1 cellular context compared by ENCODE assay signal in the genomic region with DNA sequence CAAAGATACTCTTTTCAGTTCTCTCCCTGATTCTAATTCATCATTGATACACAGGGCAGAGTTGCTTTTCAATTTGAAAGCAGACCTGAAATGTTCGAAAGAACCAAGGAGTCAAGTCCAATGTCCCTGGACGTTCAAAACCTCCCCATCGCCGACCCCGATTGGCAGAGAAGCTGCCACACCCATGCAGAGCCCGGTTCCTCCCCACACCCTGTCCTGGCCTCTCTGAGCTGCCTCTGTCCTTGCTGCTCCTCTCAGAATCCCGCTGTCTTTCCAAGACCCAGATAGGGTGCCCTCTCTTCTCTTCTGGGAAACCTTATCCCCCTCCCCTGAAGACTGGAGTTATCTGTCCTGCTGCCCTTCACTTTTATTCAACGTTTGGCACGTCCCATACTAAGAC.
TF ChIP-seq lines count a peak whose summit lies in the region.

No MANE protein-coding gene starts in this region.

TF ChIP-seq in SK-N-SH treated with all-trans-retinoic acid at 6 μM for 48 hours, 23 proteins besides CTCF, POLR2A, EP300 and RAD21 (continued from another document):
- TF ChIP-seq, protein P1, sequence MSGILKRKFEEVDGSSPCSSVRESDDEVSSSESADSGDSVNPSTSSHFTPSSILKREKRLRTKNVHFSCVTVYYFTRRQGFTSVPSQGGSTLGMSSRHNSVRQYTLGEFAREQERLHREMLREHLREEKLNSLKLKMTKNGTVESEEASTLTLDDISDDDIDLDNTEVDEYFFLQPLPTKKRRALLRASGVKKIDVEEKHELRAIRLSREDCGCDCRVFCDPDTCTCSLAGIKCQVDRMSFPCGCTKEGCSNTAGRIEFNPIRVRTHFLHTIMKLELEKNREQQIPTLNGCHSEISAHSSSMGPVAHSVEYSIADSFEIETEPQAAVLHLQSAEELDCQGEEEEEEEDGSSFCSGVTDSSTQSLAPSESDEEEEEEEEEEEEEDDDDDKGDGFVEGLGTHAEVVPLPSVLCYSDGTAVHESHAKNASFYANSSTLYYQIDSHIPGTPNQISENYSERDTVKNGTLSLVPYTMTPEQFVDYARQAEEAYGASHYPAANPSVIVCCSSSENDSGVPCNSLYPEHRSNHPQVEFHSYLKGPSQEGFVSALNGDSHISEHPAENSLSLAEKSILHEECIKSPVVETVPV (CRISPR knock-in tag; IDR thresholded peaks at IDR 0.05), result no peak
- TF ChIP-seq, protein P2, sequence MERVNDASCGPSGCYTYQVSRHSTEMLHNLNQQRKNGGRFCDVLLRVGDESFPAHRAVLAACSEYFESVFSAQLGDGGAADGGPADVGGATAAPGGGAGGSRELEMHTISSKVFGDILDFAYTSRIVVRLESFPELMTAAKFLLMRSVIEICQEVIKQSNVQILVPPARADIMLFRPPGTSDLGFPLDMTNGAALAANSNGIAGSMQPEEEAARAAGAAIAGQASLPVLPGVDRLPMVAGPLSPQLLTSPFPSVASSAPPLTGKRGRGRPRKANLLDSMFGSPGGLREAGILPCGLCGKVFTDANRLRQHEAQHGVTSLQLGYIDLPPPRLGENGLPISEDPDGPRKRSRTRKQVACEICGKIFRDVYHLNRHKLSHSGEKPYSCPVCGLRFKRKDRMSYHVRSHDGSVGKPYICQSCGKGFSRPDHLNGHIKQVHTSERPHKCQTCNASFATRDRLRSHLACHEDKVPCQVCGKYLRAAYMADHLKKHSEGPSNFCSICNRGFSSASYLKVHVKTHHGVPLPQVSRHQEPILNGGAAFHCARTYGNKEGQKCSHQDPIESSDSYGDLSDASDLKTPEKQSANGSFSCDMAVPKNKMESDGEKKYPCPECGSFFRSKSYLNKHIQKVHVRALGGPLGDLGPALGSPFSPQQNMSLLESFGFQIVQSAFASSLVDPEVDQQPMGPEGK (CRISPR knock-in tag; IDR thresholded peaks at IDR 0.05; ENCODE audit: borderline replicate concordance), result no peak
- no peak for TF ChIP-seq ZNF8 (CRISPR knock-in tag; IDR thresholded peaks at IDR 0.05)
- no peak for TF ChIP-seq ISL1 (CRISPR knock-in tag; IDR thresholded peaks at IDR 0.05)
- TF ChIP-seq, protein P3, sequence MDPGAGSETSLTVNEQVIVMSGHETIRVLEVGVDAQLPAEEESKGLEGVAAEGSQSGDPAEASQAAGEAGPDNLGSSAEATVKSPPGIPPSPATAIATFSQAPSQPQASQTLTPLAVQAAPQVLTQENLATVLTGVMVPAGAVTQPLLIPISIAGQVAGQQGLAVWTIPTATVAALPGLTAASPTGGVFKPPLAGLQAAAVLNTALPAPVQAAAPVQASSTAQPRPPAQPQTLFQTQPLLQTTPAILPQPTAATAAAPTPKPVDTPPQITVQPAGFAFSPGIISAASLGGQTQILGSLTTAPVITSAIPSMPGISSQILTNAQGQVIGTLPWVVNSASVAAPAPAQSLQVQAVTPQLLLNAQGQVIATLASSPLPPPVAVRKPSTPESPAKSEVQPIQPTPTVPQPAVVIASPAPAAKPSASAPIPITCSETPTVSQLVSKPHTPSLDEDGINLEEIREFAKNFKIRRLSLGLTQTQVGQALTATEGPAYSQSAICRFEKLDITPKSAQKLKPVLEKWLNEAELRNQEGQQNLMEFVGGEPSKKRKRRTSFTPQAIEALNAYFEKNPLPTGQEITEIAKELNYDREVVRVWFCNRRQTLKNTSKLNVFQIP (CRISPR knock-in tag; IDR thresholded peaks at IDR 0.05; ENCODE audit: borderline replicate concordance, low read depth), result no peak
- no peak for TF ChIP-seq CSDC2 (CRISPR knock-in tag; IDR thresholded peaks at IDR 0.05)
- no peak for TF ChIP-seq ESRRG (CRISPR knock-in tag; IDR thresholded peaks at IDR 0.05)
- TF ChIP-seq GLIS3 (CRISPR knock-in tag; IDR thresholded peaks at IDR 0.05), result no peak
- TF ChIP-seq SNAI2 (CRISPR knock-in tag; IDR thresholded peaks at IDR 0.05), result no peak
- no peak for TF ChIP-seq ZFP30 (CRISPR knock-in tag; IDR thresholded peaks at IDR 0.05)
- no peak for TF ChIP-seq ZC3H10 (CRISPR knock-in tag; IDR thresholded peaks at IDR 0.05)
- no peak for TF ChIP-seq BACH2 (CRISPR knock-in tag; IDR thresholded peaks at IDR 0.05; ENCODE audit: borderline replicate concordance)
- no peak for TF ChIP-seq ZFP3 (CRISPR knock-in tag; IDR thresholded peaks at IDR 0.05)
- no peak for TF ChIP-seq ZNF565 (CRISPR knock-in tag; conservative IDR thresholded peaks at IDR 0.05; ENCODE audit: low read depth)
- TF ChIP-seq ARNTL (CRISPR knock-in tag; IDR thresholded peaks at IDR 0.05; ENCODE audit: borderline replicate concordance, low read depth), result no peak
- no peak for TF ChIP-seq ZNF70 (CRISPR knock-in tag; IDR thresholded peaks at IDR 0.05)
